Comparison of ENCODE assay signal across 1 cellular context in genomic region chr19:48738557-48739399, GRCh38.
TF ChIP-seq lines count a peak whose summit lies in the region.

No MANE protein-coding gene starts in this region.

TF ChIP-seq in HCT116, 20 proteins besides CTCF, POLR2A, EP300 and RAD21 (continued from another document):
- TF ChIP-seq MAX (IDR thresholded peaks at IDR 0.05) (peak; percentile 81; the same call in 1 of the 2 replicates), ZFX (IDR thresholded peaks at IDR 0.05) (peak; percentile 35; the same call in 1 of the 2 replicates), EZH2 (IDR thresholded peaks at IDR 0.05) (no peak), SP1 (IDR thresholded peaks at IDR 0.05; ENCODE audit: low read depth) (0 out of 2 replicates have a peak, but pooled peaks have one; percentile 41), POLR2AphosphoS5 (IDR thresholded peaks at IDR 0.05; ENCODE audit: low read depth, low read length) (peak; percentile 43), EGR1 (IDR thresholded peaks at IDR 0.05; ENCODE audit: low read depth) (peak; percentile 57; the same call in 1 of the 2 replicates), YY1 (IDR thresholded peaks at IDR 0.05; ENCODE audit: extremely low read depth, insufficient replicate concordance, low read depth, low read length) (peak; percentile 48)
TF ChIP-seq in HCT116: peak in this region for 6.
